In genomic region chr11:67463186-67463585, GRCh38 we compare ENCODE assay signal across 25 cellular contexts. TPM values are rescaled to one million over a fixed set of nuclear protein-coding genes. Genes with fewer than 3 reads are reported as not detected.
DNase-seq lines count a peak whose midpoint lies in the region; ATAC-seq, FAIRE-seq and TF ChIP-seq lines count a peak whose summit lies in the region.
"Had no signal": no experiment of that assay in that cellular context is flagged by ENCODE, and none has a peak within 500 bp of the region (broad histone marks: within the 10 kb centered on the region; RNA-seq: fewer than 3 reads in every experiment).

No MANE protein-coding gene starts in this region.

- intact Hi-C loops in CD14-positive monocyte (cut with micrococcal nuclease) (no loop called here), esophagus squamous epithelium (cut with DNase I) (no loop called here)

- H3K9me3 ChIP-seq in esophagus squamous epithelium, result no peaks in the 10 kb centered on the region
- H3K9me3 ChIP-seq: pancreas, upper lobe of right lung had no signal

- FAIRE-seq in frontal cortex (lab: Jason Lieb, UNC), result no peak
- FAIRE-seq: G401.6, keratinocyte, pancreas had no signal

- ATAC-seq in HG02884 (IDR thresholded peaks at IDR 0.05; ENCODE audit: unreplicated experiment), result no peak
- ATAC-seq: T-helper 17 cell had no signal

- H3K4me1 Mint-ChIP-seq in CD14-positive monocyte, result peaks cover 32% of the 10 kb centered on the region
- peaks cover 22 to 35% (median 35%) of the 10 kb centered on the region in 3 donors for H3K4me1 Mint-ChIP-seq in IgD-negative memory B cell

- no peak for TF ChIP-seq POLR2A in esophagus squamous epithelium (IDR thresholded peaks at IDR 0.05)

- peak overlapping the region; percentile 94 to 98 (median 96) for H3K27ac Mint-ChIP-seq in CD14-positive monocyte
- peak overlapping the region in 2 of 3 donors; percentile 59 to 89 for H3K27ac Mint-ChIP-seq in IgD-negative memory B cell
- H3K27ac Mint-ChIP-seq: stimulated activated naive CD8-positive, alpha-beta T cell treated with anti-CD3 and anti-CD28 coated beads, Interleukin-15, Interleukin-2, amounts not matched to agents 100 ng/mL and 50 ng/mL, for 24 hours; T-helper 17 cell had no signal

- TF ChIP-seq CTCF in CD14-positive monocyte (IDR thresholded peaks at IDR 0.05) (no peak), esophagus squamous epithelium (IDR thresholded peaks at IDR 0.05) (no peak)

- H3K4me3 ChIP-seq in esophagus squamous epithelium (no peak overlapping the region), skin epidermis (no peak overlapping the region)
- H3K4me3 ChIP-seq: pancreas, upper lobe of right lung had no signal

- H3K36me3 Mint-ChIP-seq in CD14-positive monocyte, result peaks cover 0 to 2% of the 10 kb centered on the region in 2 donors
- no peaks in the 10 kb centered on the region for H3K36me3 Mint-ChIP-seq in IgD-negative memory B cell

- H3K27me3 Mint-ChIP-seq in CD14-positive monocyte (ENCODE audit: low read depth in 3 of 3) (peaks cover 2 to 12% (median 5%) of the 10 kb centered on the region in 3 donors), IgD-negative memory B cell (no peaks in the 10 kb centered on the region)
- H3K27me3 Mint-ChIP-seq: stimulated activated naive CD8-positive, alpha-beta T cell treated with anti-CD3 and anti-CD28 coated beads, Interleukin-15, Interleukin-2, amounts not matched to agents 100 ng/mL and 50 ng/mL, for 24 hours; T-helper 17 cell had no signal

- no peak for DNase-seq in CD14-positive monocyte (ENCODE audit: low spot score)
- no peak for DNase-seq in esophagus squamous epithelium (lab: John Stamatoyannopoulos, UW)
- no peak for DNase-seq in frontal cortex (ENCODE audit: low spot score in 2 of 2)
- DNase-seq in NCI-H146 (lab: John Stamatoyannopoulos, UW), result no peak
- DNase-seq: activated CD4-positive, alpha-beta T cell treated with anti-CD3 and anti-CD28 coated beads, Interleukin-2, amount 50 U/mL, for 48 hours; activated T-cell treated with anti-CD3 and anti-CD28 coated beads for 4 hours; central memory CD4-positive, alpha-beta T cell; GOT3; NCI-H187 treated with DMSO at 0.1 percent for 48 hours; NCI-H2227 treated with DMSO at 0.1 percent for 48 hours; NCI-H774; stimulated activated CD4-positive, alpha-beta T cell treated with anti-CD3 and anti-CD28 coated beads, Interleukin-2, amount 100 ng/mL, for 24 hours; T-helper 17 cell had no signal

- H3K27ac ChIP-seq in esophagus squamous epithelium (peak overlapping the region in 3 of 4 donors; percentile 39 to 96 (median 96)), skin epidermis (peak overlapping the region in 12 of 21 experiments; percentile 83 to 99 (median 92))

- no peaks in the 10 kb centered on the region for H3K27me3 ChIP-seq in esophagus squamous epithelium
- H3K27me3 ChIP-seq: dorsolateral prefrontal cortex, foreskin keratinocyte, pancreas, upper lobe of right lung had no signal

- H3K4me1 ChIP-seq in esophagus squamous epithelium, result peaks cover 27 to 65% (median 37%) of the 10 kb centered on the region in 3 donors

- H3K4me3 Mint-ChIP-seq in CD14-positive monocyte, result no peak overlapping the region
- peak overlapping the region in 3 of 4 donors; percentile 49 to 91 (median 81) for H3K4me3 Mint-ChIP-seq in IgD-negative memory B cell
- H3K4me3 Mint-ChIP-seq: stimulated activated naive CD8-positive, alpha-beta T cell treated with anti-CD3 and anti-CD28 coated beads, Interleukin-15, Interleukin-2, amounts not matched to agents 100 ng/mL and 50 ng/mL, for 24 hours had no signal

- peaks cover 0 to 2% (median 0%) of the 10 kb centered on the region in 7 donors for H3K9me3 Mint-ChIP-seq in CD14-positive monocyte
- no peaks in the 10 kb centered on the region for H3K9me3 Mint-ChIP-seq in IgD-negative memory B cell
- H3K9me3 Mint-ChIP-seq: stimulated activated naive CD8-positive, alpha-beta T cell treated with anti-CD3 and anti-CD28 coated beads, Interleukin-15, Interleukin-2, amounts not matched to agents 100 ng/mL and 50 ng/mL, for 24 hours had no signal

- H3K36me3 ChIP-seq in esophagus squamous epithelium, result peaks cover 0 to 21% (median 0%) of the 10 kb centered on the region in 3 donors
- H3K36me3 ChIP-seq: pancreas, upper lobe of right lung had no signal

- WGBS in esophagus squamous epithelium, 2 donors, result 73 to 84% methylated on average over 6 to 9 of the region's 10 CpGs

RNA-seq across cellular contexts. Expression of gene TMEM134, which starts 5.9 kb away (rescaled TPM):
- polyA plus RNA-seq in CD14-positive monocyte (100 to 1,000 TPM in 1 of 2 donors, 10 to 100 TPM in 1; 76.8 to 104 TPM), IgD-negative memory B cell (272 TPM)
- total RNA-seq in esophagus squamous epithelium (100 to 1,000 TPM; 109 to 205 (median 145) TPM), frontal cortex (17.5 TPM)

RNA-seq across cellular contexts. Expression of gene CABP4, which starts 8.0 kb away (rescaled TPM):
- polyA plus RNA-seq in CD14-positive monocyte (under 1 TPM in 1 of 2 donors, not detected in 1; 0.28 TPM), IgD-negative memory B cell (3.9 TPM)
- total RNA-seq in esophagus squamous epithelium (under 1 TPM in 1 of 4 donors, not detected in 3; 0.38 TPM), frontal cortex (not detected)
- total RNA-seq: foreskin keratinocyte had no signal
- polyA plus RNA-seq: foreskin keratinocyte, keratinocyte had no signal

RNA-seq across cellular contexts. Expression of gene GPR152, which starts 10.7 kb away (rescaled TPM):
- polyA plus RNA-seq in CD14-positive monocyte (not detected), IgD-negative memory B cell (1.8 TPM)
- total RNA-seq in esophagus squamous epithelium (not detected), frontal cortex (not detected)
- total RNA-seq: foreskin keratinocyte, lung microvascular endothelial cell, pancreas, SK-MEL-5, T-helper 17 cell, upper lobe of right lung had no signal
- polyA plus RNA-seq: foreskin keratinocyte, keratinocyte, pancreas had no signal

RNA-seq across cellular contexts. Expression of gene AIP, which starts 19.6 kb away (rescaled TPM):
- polyA plus RNA-seq in CD14-positive monocyte (10 to 100 TPM; 76.7 to 99.3 TPM), IgD-negative memory B cell (158 TPM)
- total RNA-seq in esophagus squamous epithelium (10 to 100 TPM; 16.8 to 63.3 (median 28.3) TPM), frontal cortex (89.3 TPM)

RNA-seq across cellular contexts. Expression of gene CORO1B, which starts 19.9 kb away (rescaled TPM):
- polyA plus RNA-seq in CD14-positive monocyte (100 to 1,000 TPM; 105 to 106 TPM), IgD-negative memory B cell (19.9 TPM)
- total RNA-seq in esophagus squamous epithelium (100 to 1,000 TPM in 1 of 4 donors, 10 to 100 TPM in 3; 52.2 to 122 (median 57.6) TPM), frontal cortex (24.1 TPM)

Comparison
In these comparisons a context has a peak if more than half of its experiments do, and no peak if none do; other contexts are left out.
1. H3K4me3 Mint-ChIP-seq: peak in IgD-negative memory B cell (3 of 4); none in CD14-positive monocyte (0 of 2).